Comparison of ENCODE assay signal across 28 cellular contexts in genomic region chr2:50059462-50059861, GRCh38.
"Had no signal": no experiment of that assay in that cellular context is flagged by ENCODE, and none has a peak within 500 bp of the region (broad histone marks: within the 10 kb centered on the region; RNA-seq: fewer than 3 reads in every experiment).

No MANE protein-coding gene starts in this region.

- H3K36me3 ChIP-seq: stomach, suprapubic skin, thoracic aorta, thyroid gland, tibial artery, tibial nerve, transverse colon, upper lobe of left lung, upper lobe of right lung, uterus, vagina had no signal

- FAIRE-seq: urothelium cell line had no signal

- H3K4me1 Mint-ChIP-seq: stimulated activated effector memory CD8-positive, alpha-beta T cell treated with anti-CD3 and anti-CD28 coated beads, Interleukin-12 subunit alpha, Interleukin-12 subunit beta, amount 100 ng/mL, for 72 hours; stimulated activated memory B cell treated with anti-CD40 and anti-IgM and Interleukin-4, amounts not matched to agents 10 μg/mL and 1 μg/mL and 100 μg/mL, for 72 hours; stimulated activated naive B cell treated with anti-CD40 and anti-IgM and Interleukin-4, amounts not matched to agents 10 μg/mL and 1 μg/mL and 100 μg/mL, for 72 hours had no signal

- ATAC-seq: stimulated activated effector memory CD8-positive, alpha-beta T cell treated with anti-CD3 and anti-CD28 coated beads, Interleukin-12 subunit alpha, Interleukin-12 subunit beta, amount 100 ng/mL, for 72 hours; stimulated activated memory B cell treated with anti-CD40 and anti-IgM and Interleukin-4, amounts not matched to agents 10 μg/mL and 1 μg/mL and 100 μg/mL, for 72 hours; stimulated activated naive B cell treated with anti-CD40 and anti-IgM and Interleukin-4, amounts not matched to agents 10 μg/mL and 1 μg/mL and 100 μg/mL, for 72 hours; stimulated activated naive CD8-positive, alpha-beta T cell treated with anti-CD3 and anti-CD28 coated beads, Interleukin-15, Interleukin-2, amounts not matched to agents 100 U/mL and 50 U/mL, for 24 hours; upper lobe of right lung had no signal

- DNase-seq: stimulated activated CD4-positive, alpha-beta T cell treated with anti-CD3 and anti-CD28 coated beads, Interleukin-2, amount 100 ng/mL, for 48 hours; stimulated activated CD4-positive, alpha-beta T cell treated with anti-CD3 and anti-CD28 coated beads, Interleukin-4, amount 100 ng/mL, for 1 hour; stimulated activated CD4-positive, alpha-beta T cell treated with anti-CD3 and anti-CD28 coated beads, Interleukin-4, amount 100 ng/mL, for 24 hours; stimulated activated CD4-positive, alpha-beta T cell treated with anti-CD3 and anti-CD28 coated beads, Interleukin-4, amount 100 ng/mL, for 4 hours; stimulated activated CD8-positive, alpha-beta memory T cell treated with anti-CD3 and anti-CD28 coated beads, Interleukin-4, amount 100 ng/mL, for 48 hours; stimulated activated naive B cell treated with anti-CD40 and anti-IgM and Interleukin-4, amounts not matched to agents 10 μg/mL and 1 μg/mL and 100 μg/mL, for 72 hours; stimulated activated naive CD4-positive, alpha-beta T cell; stimulated activated naive CD4-positive, alpha-beta T cell treated with Interleukin-2 at 50 U/mL for 16 hours; stimulated activated naive CD8-positive, alpha-beta T cell treated with anti-CD3 and anti-CD28 coated beads, Interleukin-15, Interleukin-2, amounts not matched to agents 100 U/mL and 50 U/mL, for 24 hours; stomach; substantia nigra; testis; thyroid gland; tibial artery; transverse colon; trophoblast cell; upper lobe of left lung; upper lobe of right lung; uterus had no signal

- H3K27ac Mint-ChIP-seq: stimulated activated effector memory CD8-positive, alpha-beta T cell treated with anti-CD3 and anti-CD28 coated beads, Interleukin-12 subunit alpha, Interleukin-12 subunit beta, amount 100 ng/mL, for 72 hours; stimulated activated memory B cell treated with anti-CD40 and anti-IgM and Interleukin-4, amounts not matched to agents 10 μg/mL and 1 μg/mL and 100 μg/mL, for 72 hours; stimulated activated naive B cell treated with anti-CD40 and anti-IgM and Interleukin-4, amounts not matched to agents 10 μg/mL and 1 μg/mL and 100 μg/mL, for 72 hours; stimulated activated naive CD8-positive, alpha-beta T cell treated with anti-CD3 and anti-CD28 coated beads, Interleukin-15, Interleukin-2, amounts not matched to agents 100 ng/mL and 50 ng/mL, for 24 hours; type B pancreatic cell had no signal

- H3K4me3 Mint-ChIP-seq: stimulated activated effector memory CD8-positive, alpha-beta T cell treated with anti-CD3 and anti-CD28 coated beads, Interleukin-12 subunit alpha, Interleukin-12 subunit beta, amount 100 ng/mL, for 72 hours; stimulated activated memory B cell treated with anti-CD40 and anti-IgM and Interleukin-4, amounts not matched to agents 10 μg/mL and 1 μg/mL and 100 μg/mL, for 72 hours; stimulated activated naive B cell treated with anti-CD40 and anti-IgM and Interleukin-4, amounts not matched to agents 10 μg/mL and 1 μg/mL and 100 μg/mL, for 72 hours; stimulated activated naive CD8-positive, alpha-beta T cell treated with anti-CD3 and anti-CD28 coated beads, Interleukin-15, Interleukin-2, amounts not matched to agents 100 ng/mL and 50 ng/mL, for 24 hours; type B pancreatic cell had no signal

- H3K9me3 ChIP-seq: suprapubic skin, testis, thoracic aorta, thyroid gland, tibial artery, tibial nerve, transverse colon, upper lobe of right lung, uterus, vagina had no signal

- H3K27ac ChIP-seq: stomach, suprapubic skin, testis, thoracic aorta, thyroid gland, tibial artery, tibial nerve, transverse colon, upper lobe of left lung, upper lobe of right lung, uterus, vagina had no signal

- H3K4me1 ChIP-seq: stomach, suprapubic skin, testis, thyroid gland, tibial artery, transverse colon, upper lobe of left lung, upper lobe of right lung, uterus, vagina had no signal

- H3K4me3 ChIP-seq: stomach, suprapubic skin, testis, thoracic aorta, thyroid gland, tibial artery, tibial nerve, transverse colon, upper lobe of left lung, upper lobe of right lung, uterus, vagina had no signal

- H3K27me3 Mint-ChIP-seq: stimulated activated memory B cell treated with anti-CD40 and anti-IgM and Interleukin-4, amounts not matched to agents 10 μg/mL and 1 μg/mL and 100 μg/mL, for 72 hours; stimulated activated naive B cell treated with anti-CD40 and anti-IgM and Interleukin-4, amounts not matched to agents 10 μg/mL and 1 μg/mL and 100 μg/mL, for 72 hours; stimulated activated naive CD8-positive, alpha-beta T cell treated with anti-CD3 and anti-CD28 coated beads, Interleukin-15, Interleukin-2, amounts not matched to agents 100 ng/mL and 50 ng/mL, for 24 hours; type B pancreatic cell had no signal

- H3K9me3 Mint-ChIP-seq: type B pancreatic cell had no signal
